ENCODE assay signal across 1 cellular context in genomic region chr2:170815746-170816498, GRCh38.
A peak's percentile ranks its signal among the peaks of the same experiment; 100 is the strongest.
TF ChIP-seq lines count a peak whose summit lies in the region.

No MANE protein-coding gene starts in this region.

TF ChIP-seq in HepG2, 621 proteins besides CTCF, POLR2A, EP300 and RAD21 (continued from another document and continues in another):
- TF ChIP-seq BORCS8-MEF2B (CRISPR knock-in tag; IDR thresholded peaks at IDR 0.05) (0 out of 2 replicates have a peak, but pooled peaks have one; percentile 28), ZBTB42 (CRISPR knock-in tag; IDR thresholded peaks at IDR 0.05) (no peak), PRMT3 (CRISPR knock-in tag; IDR thresholded peaks at IDR 0.05; ENCODE audit: borderline replicate concordance, low read depth) (no peak), JUNB (CRISPR knock-in tag; IDR thresholded peaks at IDR 0.05; ENCODE audit: borderline replicate concordance) (no peak), CBX2 (IDR thresholded peaks at IDR 0.05; ENCODE audit: low read depth, low read length) (no peak), CBX2 (CRISPR knock-in tag; IDR thresholded peaks at IDR 0.05; ENCODE audit: low read depth) (peak; percentile 80), AHDC1 (CRISPR knock-in tag; IDR thresholded peaks at IDR 0.05; ENCODE audit: borderline replicate concordance) (0 out of 2 replicates have a peak, but pooled peaks have one; percentile 67), YY1 (IDR thresholded peaks at IDR 0.05; ENCODE audit: insufficient read depth, insufficient replicate concordance, low read depth, low read length) (peak; percentile 32), ZNF350 (CRISPR knock-in tag; IDR thresholded peaks at IDR 0.05; ENCODE audit: borderline replicate concordance, low read depth) (peak; percentile 59; the same call in 1 of the 2 replicates), JUND (CRISPR knock-in tag; IDR thresholded peaks at IDR 0.05) (no peak), DNMT1 (CRISPR knock-in tag; IDR thresholded peaks at IDR 0.05) (no peak), JDP2 (CRISPR knock-in tag; IDR thresholded peaks at IDR 0.05; ENCODE audit: borderline replicate concordance) (no peak), ZNF597 (CRISPR knock-in tag; IDR thresholded peaks at IDR 0.05) (no peak), ZFP1 (CRISPR knock-in tag; IDR thresholded peaks at IDR 0.05) (no peak), KDM5A (IDR thresholded peaks at IDR 0.05; ENCODE audit: borderline replicate concordance, low read length) (no peak), ZNF510 (CRISPR knock-in tag; IDR thresholded peaks at IDR 0.05; ENCODE audit: low read depth) (no peak), RERE (CRISPR knock-in tag; IDR thresholded peaks at IDR 0.05; ENCODE audit: low read depth) (no peak), ZNF772 (CRISPR knock-in tag; IDR thresholded peaks at IDR 0.05) (no peak), MATR3 (CRISPR knock-in tag; IDR thresholded peaks at IDR 0.05) (no peak), ZNF367 (CRISPR knock-in tag; IDR thresholded peaks at IDR 0.05; ENCODE audit: borderline replicate concordance) (no peak), HNRNPK (IDR thresholded peaks at IDR 0.05; ENCODE audit: low read depth, low read length, poor library complexity, severe bottlenecking) (no peak), ATF7-NPFF (CRISPR knock-in tag; IDR thresholded peaks at IDR 0.05; ENCODE audit: low read depth) (no peak), ZBTB2 (CRISPR knock-in tag; IDR thresholded peaks at IDR 0.05; ENCODE audit: low read depth) (no peak), CSRNP2 (CRISPR knock-in tag; conservative IDR thresholded peaks at IDR 0.05; ENCODE audit: low read depth) (no peak), CENPBD1 (CRISPR knock-in tag; IDR thresholded peaks at IDR 0.05; ENCODE audit: borderline replicate concordance, low read depth) (no peak), EHMT2 (IDR thresholded peaks at IDR 0.05; ENCODE audit: borderline replicate concordance, low read depth, low read length) (no peak), TRIM24 (CRISPR knock-in tag; IDR thresholded peaks at IDR 0.05) (no peak), ZBTB10 (CRISPR knock-in tag; IDR thresholded peaks at IDR 0.05; ENCODE audit: borderline replicate concordance) (no peak), ZNF331 (CRISPR knock-in tag; IDR thresholded peaks at IDR 0.05) (no peak), KLF6 (CRISPR knock-in tag; IDR thresholded peaks at IDR 0.05) (no peak), HNF4G (IDR thresholded peaks at IDR 0.05; ENCODE audit: borderline replicate concordance, low read depth, low read length) (no peak), HNF4G (CRISPR knock-in tag; IDR thresholded peaks at IDR 0.05; ENCODE audit: borderline replicate concordance, low read depth) (no peak), HNF1B (CRISPR knock-in tag; IDR thresholded peaks at IDR 0.05) (0 out of 2 replicates have a peak, but pooled peaks have one; percentile 35), ZNF230 (CRISPR knock-in tag; IDR thresholded peaks at IDR 0.05) (no peak), MAFF (IDR thresholded peaks at IDR 0.05; ENCODE audit: low read depth, low read length) (no peak), HNRNPH1 (optimal IDR thresholded peaks at IDR 0.05; ENCODE audit: low read depth, low read length) (no peak), ZNF891 (CRISPR knock-in tag; IDR thresholded peaks at IDR 0.05) (peak; percentile 36; the same call in 1 of the 2 replicates), RXRA (CRISPR knock-in tag; IDR thresholded peaks at IDR 0.05) (no peak; the same call in 1 of the 2 replicates), NONO (IDR thresholded peaks at IDR 0.05) (no peak), NONO (CRISPR knock-in tag; conservative IDR thresholded peaks at IDR 0.05) (0 out of 2 replicates have a peak, but pooled peaks have one; percentile 23), TP53 (CRISPR knock-in tag; conservative IDR thresholded peaks at IDR 0.05) (no peak), NR2C2 (CRISPR knock-in tag; IDR thresholded peaks at IDR 0.05; ENCODE audit: borderline replicate concordance) (0 out of 2 replicates have a peak, but pooled peaks have one; percentile 25)
